Comparison of ENCODE assay signal across 33 cellular contexts in genomic region chr19:21264416-21264815, GRCh38.
DNase-seq lines count a peak whose midpoint lies in the region; ATAC-seq, FAIRE-seq and TF ChIP-seq lines count a peak whose summit lies in the region.
"Had no signal": no experiment of that assay in that cellular context is flagged by ENCODE, and none has a peak within 500 bp of the region (broad histone marks: within the 10 kb centered on the region; RNA-seq: fewer than 3 reads in every experiment).

No MANE protein-coding gene starts in this region.

- no peak overlapping the region for H2BK15ac ChIP-seq in neuronal stem cell (ENCODE audit: low read length)

- FAIRE-seq in HTR-8/SVneo (lab: Jason Lieb, UNC) (peak; percentile 13), kidney (lab: Jason Lieb, UNC) (no peak)
- FAIRE-seq: A204.1, A549, D721Med had no signal

- no peak overlapping the region for H3K18ac ChIP-seq in neuronal stem cell (ENCODE audit: low read length)

- DNase-seq in HTR-8/SVneo (ENCODE audit: insufficient read length, low spot score) = no peak
- peak; percentile 60 for DNase-seq in kidney
- DNase-seq in neuronal stem cell (ENCODE audit: low spot score) = no peak
- DNase-seq in dedifferentiated amniotic fluid mesenchymal stem cell (ENCODE audit: extremely low spot score) = no peak
- DNase-seq in SW 1271 (lab: John Stamatoyannopoulos, UW) = no peak
- DNase-seq: 8988T; ACHN; AML-193; BE2C; C1 segment of cervical spinal cord; Caco-2; Calu3; CD4-positive, alpha-beta memory T cell; CD4-positive, alpha-beta T cell; CD4-positive, CD25-positive, alpha-beta regulatory T cell; CD8-positive, alpha-beta memory T cell; CD8-positive, alpha-beta T cell; COR-L47; DMS 273 treated with DMSO at 0.1 percent for 48 hours; DMS153; DMS53; DMS79; DMS79 treated with DMSO at 0.1 percent for 48 hours; DND-41; EL had no signal

- no peak overlapping the region for H3K23ac ChIP-seq in neuronal stem cell (ENCODE audit: low read depth, low read length, poor library complexity)

- H2AK5ac ChIP-seq in neuronal stem cell (ENCODE audit: low read depth, low read length) = no peak overlapping the region

- H2AFZ ChIP-seq in neuronal stem cell (ENCODE audit: low read length) = no peak overlapping the region

- H3K27ac ChIP-seq in kidney (ENCODE audit: low read depth in 2 of 2, low read length in 2 of 2) (no peak overlapping the region), neuronal stem cell (replicated peaks; ENCODE audit: low read length) (no peak overlapping the region)
- H3K27ac ChIP-seq: 22Rv1; A549; BLaER1; BLaER1 treated with 17β-estradiol and CSF1 and Interleukin-3, amounts not matched to agents 10 nM and 100 nM; C4-2B had no signal

- intact Hi-C loops in kidney (cut with DNase I) = no loop called here

- H3K27me3 ChIP-seq in neuronal stem cell (ENCODE audit: control insufficient read depth in 3 of 3, insufficient read depth in 3 of 3, low read depth in 1 of 3, low read length in 3 of 3) = no peaks in the 10 kb centered on the region
- H3K27me3 ChIP-seq: BE2C; BLaER1; BLaER1 treated with 17β-estradiol and CSF1 and Interleukin-3, amounts not matched to agents 10 nM and 100 nM had no signal

- no peak for TF ChIP-seq CTCF in kidney (IDR thresholded peaks at IDR 0.05; ENCODE audit: borderline replicate concordance, extremely low read depth, insufficient read depth)

- no peak overlapping the region for H3K4me2 ChIP-seq in neuronal stem cell (ENCODE audit: insufficient read depth, low read length, poor library complexity, severe bottlenecking)
- H3K4me2 ChIP-seq: A549; BLaER1; BLaER1 treated with 17β-estradiol and CSF1 and Interleukin-3, amounts not matched to agents 10 nM and 100 nM had no signal

- H3K4me1 ChIP-seq in kidney (ENCODE audit: control insufficient read depth in 1 of 2, insufficient read depth in 1 of 2, low read depth in 1 of 2, low read length in 2 of 2) (no peaks in the 10 kb centered on the region), neuronal stem cell (ENCODE audit: control insufficient read depth in 2 of 2, insufficient read depth in 1 of 2, low read depth in 1 of 2, low read length in 2 of 2) (no peaks in the 10 kb centered on the region)
- H3K4me1 ChIP-seq: A549; BE2C; BLaER1; BLaER1 treated with 17β-estradiol and CSF1 and Interleukin-3, amounts not matched to agents 10 nM and 100 nM; Caco-2 had no signal

- H3K14ac ChIP-seq in neuronal stem cell (ENCODE audit: low read length) = peak overlapping the region; percentile 38

- H3K4me3 ChIP-seq in kidney (ENCODE audit: low read length in 2 of 2) (no peak overlapping the region), neuronal stem cell (ENCODE audit: low read length in 2 of 2) (no peak overlapping the region)
- H3K4me3 ChIP-seq: A549; BLaER1; BLaER1 treated with 17β-estradiol and CSF1 and Interleukin-3, amounts not matched to agents 10 nM and 100 nM had no signal

- WGBS in neuronal stem cell (ENCODE audit: extremely low coverage in 2 of 2, insufficient read length in 2 of 2, insufficient replicate concordance in 1 of 2), 2 donors = no CpG with 5 or more reads among the region's 6 CpGs

- no peak overlapping the region for H4K91ac ChIP-seq in neuronal stem cell (ENCODE audit: low read depth, low read length, poor library complexity)

- no peak overlapping the region for H2BK5ac ChIP-seq in neuronal stem cell (ENCODE audit: low read length)

- H2BK120ac ChIP-seq in neuronal stem cell (ENCODE audit: low read depth, low read length) = no peak overlapping the region

- no peak overlapping the region for H2BK12ac ChIP-seq in neuronal stem cell (ENCODE audit: low read length)

- no peak overlapping the region for H4K8ac ChIP-seq in neuronal stem cell (ENCODE audit: low read depth, low read length)

- H3K36me3 ChIP-seq in kidney (ENCODE audit: control insufficient read depth in 1 of 2, insufficient read depth in 2 of 2, low read length in 2 of 2) (no peaks in the 10 kb centered on the region), neuronal stem cell (replicated peaks in 1 of 2; ENCODE audit: control insufficient read depth in 2 of 2, insufficient read depth in 2 of 2, low read length in 2 of 2) (no peaks in the 10 kb centered on the region)
- H3K36me3 ChIP-seq: BE2C; BLaER1; BLaER1 treated with 17β-estradiol and CSF1 and Interleukin-3, amounts not matched to agents 10 nM and 100 nM had no signal

- H3K9me3 ChIP-seq in kidney (ENCODE audit: control insufficient read depth in 1 of 2, low read length in 2 of 2) = no peaks in the 10 kb centered on the region
- peaks cover 4 to 18% of the 10 kb centered on the region in 2 donors for H3K9me3 ChIP-seq in neuronal stem cell (replicated peaks in 1 of 2; ENCODE audit: control insufficient read depth in 2 of 2, insufficient read depth in 1 of 2, low read depth in 1 of 2, low read length in 2 of 2)
- H3K9me3 ChIP-seq: BE2C, Caco-2 had no signal

- H3K79me1 ChIP-seq in neuronal stem cell (ENCODE audit: low read depth, low read length) = no peaks in the 10 kb centered on the region

- no peak overlapping the region for H3K4ac ChIP-seq in neuronal stem cell (ENCODE audit: low read length)

- H3K9ac ChIP-seq in kidney (ENCODE audit: low read length in 2 of 2) (no peak overlapping the region), neuronal stem cell (ENCODE audit: low read depth, low read length, poor library complexity) (peak overlapping the region; percentile 44)
- H3K9ac ChIP-seq: BLaER1; BLaER1 treated with 17β-estradiol and CSF1 and Interleukin-3, amounts not matched to agents 10 nM and 100 nM had no signal

- no peak for ATAC-seq in GM21528 (IDR thresholded peaks at IDR 0.05; ENCODE audit: low FRiP score, unreplicated experiment)
- ATAC-seq: A549; CD8-positive, alpha-beta T cell had no signal
